ENCODE assay signal across 8 cellular contexts in genomic region chr14:61470954-61471279, GRCh38.
DNase-seq lines count a peak whose midpoint lies in the region; ATAC-seq and TF ChIP-seq lines count a peak whose summit lies in the region.

No MANE protein-coding gene starts in this region.

- no peaks in the 10 kb centered on the region for H3K9me3 Mint-ChIP-seq in activated CD8-positive, alpha-beta T cell treated with anti-CD3 and anti-CD28 coated beads, Interleukin-2, amount 10 ng/mL, durations not matched to agents 7 days and 5 days (ENCODE audit: insufficient read depth)
- H3K9me3 Mint-ChIP-seq in stimulated activated naive B cell treated with anti-CD40 and anti-IgM and Interleukin-4, amounts not matched to agents 10 μg/mL and 1 μg/mL and 100 μg/mL, for 72 hours: no peaks in the 10 kb centered on the region

- TF ChIP-seq POLR2A in IMR-90 (IDR thresholded peaks at IDR 0.05; ENCODE audit: low read depth, low read length): peak; percentile 43; the same call in 1 of the 2 replicates

- POLR2A ChIA-PET in IMR-90 (lab: Charles Lee; ENCODE audit: unreplicated experiment): interaction anchor here (0.6 kb wide), 2 partner anchors 94 to 503 kb away, joined by 3 to 4 read pairs; no protein-coding TSS in a partner anchor
- POLR2A ChIA-PET in activated CD8-positive, alpha-beta T cell treated with anti-CD3 and anti-CD28 coated beads, Interleukin-2, amount 10 ng/mL, durations not matched to agents 7 days and 5 days (lab: Charles Lee): interaction anchor here (1.1 to 2.2 kb wide), 2 partner anchors 10 to 149 kb away, joined by 3 to 10 read pairs; partner anchors contain the start of gene PRKCH

- H3K9me3 ChIP-seq in IMR-90 (ENCODE audit: control insufficient read depth, insufficient read depth, low read length) (no peaks in the 10 kb centered on the region), hepatocyte (ENCODE audit: low read depth) (no peaks in the 10 kb centered on the region)

- H3K27ac Mint-ChIP-seq in activated CD8-positive, alpha-beta T cell treated with anti-CD3 and anti-CD28 coated beads, Interleukin-2, amount 10 ng/mL, durations not matched to agents 7 days and 5 days: peak overlapping the region; percentile 96
- peak overlapping the region; percentile 37 for H3K27ac Mint-ChIP-seq in stimulated activated naive B cell treated with anti-CD40 and anti-IgM and Interleukin-4, amounts not matched to agents 10 μg/mL and 1 μg/mL and 100 μg/mL, for 72 hours

- H4K8ac ChIP-seq in IMR-90 (ENCODE audit: low read depth in 2 of 2, low read length in 2 of 2): peak overlapping the region; percentile 81 to 85

- H2AK9ac ChIP-seq in IMR-90 (replicated peaks; ENCODE audit: low read depth, low read length, poor library complexity): peak overlapping the region; percentile 85

- H3K4me2 ChIP-seq in IMR-90 (ENCODE audit: low read depth, low read length) (peak overlapping the region; percentile 62), hepatocyte (peak overlapping the region; percentile 70)

- H3K4me3 ChIP-seq in IMR-90 (ENCODE audit: insufficient read depth, low read depth, low read length): no peak overlapping the region
- no peak overlapping the region for H3K4me3 ChIP-seq in hepatocyte

- H3K9me1 ChIP-seq in IMR-90 (ENCODE audit: insufficient read depth, low read length): peaks cover 27% of the 10 kb centered on the region

- H3K9ac ChIP-seq in IMR-90 (ENCODE audit: low read depth, low read length): peak overlapping the region; percentile 83

- H3K27me3 ChIP-seq in IMR-90 (ENCODE audit: control insufficient read depth, insufficient read depth, low read length) (no peaks in the 10 kb centered on the region), hepatocyte (no peaks in the 10 kb centered on the region)

- TF ChIP-seq RAD21 in IMR-90 (IDR thresholded peaks at IDR 0.05; ENCODE audit: low read length): no peak

- H4K91ac ChIP-seq in IMR-90 (ENCODE audit: insufficient read depth, low read depth, low read length): peak overlapping the region; percentile 98

- no peak for ATAC-seq in IMR-90 (ENCODE audit: low read depth)
- no peak for ATAC-seq in activated CD8-positive, alpha-beta T cell treated with anti-CD3 and anti-CD28 coated beads, Interleukin-2, amount 10 ng/mL, durations not matched to agents 7 days and 5 days
- ATAC-seq in stimulated activated naive B cell treated with anti-CD40 and anti-IgM and Interleukin-4, amounts not matched to agents 10 μg/mL and 1 μg/mL and 100 μg/mL, for 72 hours (replicated peaks): no peak
- ATAC-seq in GM21528 (IDR thresholded peaks at IDR 0.05; ENCODE audit: low FRiP score, unreplicated experiment): no peak
- no peak for ATAC-seq in HG03159 (IDR thresholded peaks at IDR 0.05; ENCODE audit: unreplicated experiment)
- ATAC-seq in HG03135 (IDR thresholded peaks at IDR 0.05; ENCODE audit: unreplicated experiment): no peak

- peak overlapping the region; percentile 90 for H2BK20ac ChIP-seq in IMR-90 (ENCODE audit: low read depth, low read length)

- H3K27me3 Mint-ChIP-seq in activated CD8-positive, alpha-beta T cell treated with anti-CD3 and anti-CD28 coated beads, Interleukin-2, amount 10 ng/mL, durations not matched to agents 7 days and 5 days (ENCODE audit: low read depth): no peaks in the 10 kb centered on the region
- no peaks in the 10 kb centered on the region for H3K27me3 Mint-ChIP-seq in stimulated activated naive B cell treated with anti-CD40 and anti-IgM and Interleukin-4, amounts not matched to agents 10 μg/mL and 1 μg/mL and 100 μg/mL, for 72 hours

- no peaks in the 10 kb centered on the region for H4K20me1 ChIP-seq in IMR-90 (ENCODE audit: insufficient read depth, low read length)
- no peaks in the 10 kb centered on the region for H4K20me1 ChIP-seq in hepatocyte (ENCODE audit: insufficient read depth, poor library complexity, severe bottlenecking)

- peak overlapping the region; percentile 93 for H3K18ac ChIP-seq in IMR-90 (ENCODE audit: low read depth, low read length)

- peak overlapping the region; percentile 95 for H3K4ac ChIP-seq in IMR-90 (ENCODE audit: low read depth, low read length)

- H3K36me3 ChIP-seq in IMR-90 (ENCODE audit: control insufficient read depth, insufficient read depth, low read length) (no peaks in the 10 kb centered on the region), hepatocyte (replicated peaks; ENCODE audit: insufficient read depth, low read depth) (no peaks in the 10 kb centered on the region)

- H3K4me1 ChIP-seq in IMR-90 (ENCODE audit: control insufficient read depth, insufficient read depth, low read length) (peaks cover 33% of the 10 kb centered on the region), hepatocyte (ENCODE audit: insufficient read depth) (peaks cover 41% of the 10 kb centered on the region)

- H3K79me1 ChIP-seq in IMR-90 (ENCODE audit: low read depth in 1 of 2, low read length in 2 of 2): peaks cover 2 to 25% of the 10 kb centered on the region in 2 experiments; a peak in 3 of 4 replicates

- H3K27ac ChIP-seq in IMR-90 (ENCODE audit: insufficient read depth, low read length) (peak overlapping the region; percentile 96), hepatocyte (peak overlapping the region; percentile 81)

- DNase-seq in IMR-90 (no peak), hepatocyte (ENCODE audit: low spot score) (no peak), SHP77 treated with DMSO at 0.1 percent for 48 hours (lab: John Stamatoyannopoulos, UW) (no peak)
- DNase-seq in activated CD8-positive, alpha-beta T cell treated with anti-CD3 and anti-CD28 coated beads, Interleukin-2, amount 10 ng/mL, durations not matched to agents 7 days and 5 days: no peak
- no peak for DNase-seq in stimulated activated naive B cell treated with anti-CD40 and anti-IgM and Interleukin-4, amounts not matched to agents 10 μg/mL and 1 μg/mL and 100 μg/mL, for 72 hours

- peak overlapping the region; percentile 19; the same call in 1 of the 2 replicates for H3K56ac ChIP-seq in IMR-90 (ENCODE audit: extremely low read depth, insufficient read depth, low read length)

- CTCF ChIA-PET in IMR-90 (lab: Yijun Ruan, JAX): interaction anchor here (0.6 to 1.5 kb wide), 6 partner anchors 16 to 366 kb away, joined by 3 to 5 read pairs (median 3); no protein-coding TSS in a partner anchor
- CTCF ChIA-PET in activated CD8-positive, alpha-beta T cell treated with anti-CD3 and anti-CD28 coated beads, Interleukin-2, amount 10 ng/mL, durations not matched to agents 7 days and 5 days (lab: Charles Lee): interaction anchor here (0.6 to 12.3 kb wide), 13 partner anchors 12 to 366 kb away, joined by 3 to 136 read pairs (median 4); no protein-coding TSS in a partner anchor

- H3K14ac ChIP-seq in IMR-90 (replicated peaks; ENCODE audit: low read depth, low read length): peak overlapping the region; percentile 83

- peak overlapping the region; percentile 88 for H4K5ac ChIP-seq in IMR-90 (ENCODE audit: low read depth, low read length)

- H3K23ac ChIP-seq in IMR-90 (ENCODE audit: low read depth, low read length): peak overlapping the region; percentile 57

- no TSS peak for BruUV-seq in IMR-90 (replicated peaks; lab: Mats Ljungman, UMichigan)

- no peaks in the 10 kb centered on the region for H3K79me2 ChIP-seq in hepatocyte

- dilution Hi-C loops in IMR-90 (cut with HindIII; ENCODE audit: low sequenced_read_pairs, unreplicated experiment): loop anchor here (25.0 kb wide), 1 partner anchor 241 kb away; no protein-coding TSS in a partner anchor

- H2AFZ ChIP-seq in IMR-90 (replicated peaks; ENCODE audit: low read length, poor library complexity): peak overlapping the region; percentile 44
- no peak overlapping the region for H2AFZ ChIP-seq in hepatocyte

- H3K9me2 ChIP-seq in hepatocyte (replicated peaks; ENCODE audit: insufficient read depth): no peaks in the 10 kb centered on the region

- peaks cover 84% of the 10 kb centered on the region for H3K4me1 Mint-ChIP-seq in activated CD8-positive, alpha-beta T cell treated with anti-CD3 and anti-CD28 coated beads, Interleukin-2, amount 10 ng/mL, durations not matched to agents 7 days and 5 days (ENCODE audit: low read depth)
- peaks cover 35 to 56% of the 10 kb centered on the region in 2 donors for H3K4me1 Mint-ChIP-seq in stimulated activated naive B cell treated with anti-CD40 and anti-IgM and Interleukin-4, amounts not matched to agents 10 μg/mL and 1 μg/mL and 100 μg/mL, for 72 hours

- H3K4me3 Mint-ChIP-seq in activated CD8-positive, alpha-beta T cell treated with anti-CD3 and anti-CD28 coated beads, Interleukin-2, amount 10 ng/mL, durations not matched to agents 7 days and 5 days: peak overlapping the region; percentile 79
- H3K4me3 Mint-ChIP-seq in stimulated activated naive B cell treated with anti-CD40 and anti-IgM and Interleukin-4, amounts not matched to agents 10 μg/mL and 1 μg/mL and 100 μg/mL, for 72 hours: peak overlapping the region; percentile 90 to 91

- peaks cover 83% of the 10 kb centered on the region for H3K36me3 Mint-ChIP-seq in activated CD8-positive, alpha-beta T cell treated with anti-CD3 and anti-CD28 coated beads, Interleukin-2, amount 10 ng/mL, durations not matched to agents 7 days and 5 days (ENCODE audit: low read depth)
- no peaks in the 10 kb centered on the region for H3K36me3 Mint-ChIP-seq in stimulated activated naive B cell treated with anti-CD40 and anti-IgM and Interleukin-4, amounts not matched to agents 10 μg/mL and 1 μg/mL and 100 μg/mL, for 72 hours

- in situ Hi-C loops in IMR-90 (cut with MboI; ENCODE audit: low sequenced_read_pairs): loop anchor here (5.0 kb wide), 1 partner anchor 91 kb away; no protein-coding TSS in a partner anchor

- peak overlapping the region; percentile 91 for H2BK5ac ChIP-seq in IMR-90 (ENCODE audit: low read depth, low read length, poor library complexity, severe bottlenecking)

- peak overlapping the region; percentile 96 for H2BK120ac ChIP-seq in IMR-90 (ENCODE audit: low read depth, low read length)

- intact Hi-C loops in IMR-90 (cut with micrococcal nuclease): loop anchor here (5.0 kb wide), 1 partner anchor 181 kb away; no protein-coding TSS in a partner anchor

- WGBS in IMR-90 (ENCODE audit: extremely low coverage in 2 of 2, insufficient read length in 1 of 2), 2 experiments: no CpG with 5 or more reads among the region's 2 CpGs
- WGBS in hepatocyte (ENCODE audit: low lambda C conversion rate, missing lambda C conversion rate): 40% methylated on average over 2 of the region's 2 CpGs

- H2BK15ac ChIP-seq in IMR-90 (ENCODE audit: low read depth, low read length): peak overlapping the region; percentile 97

- H2AK5ac ChIP-seq in IMR-90 (ENCODE audit: low read depth, low read length): peak overlapping the region; percentile 96

- TF ChIP-seq CTCF in IMR-90 (conservative IDR thresholded peaks at IDR 0.05; ENCODE audit: low read depth, low read length): no peak
- TF ChIP-seq CTCF in hepatocyte (IDR thresholded peaks at IDR 0.05; ENCODE audit: poor library complexity): no peak

TF ChIP-seq in IMR-90, 13 proteins besides CTCF, POLR2A, EP300 and RAD21 (continues in another document):
- TF ChIP-seq MAZ (IDR thresholded peaks at IDR 0.05; ENCODE audit: borderline replicate concordance, low read depth, low read length) (no peak), SMC3 (IDR thresholded peaks at IDR 0.05; ENCODE audit: low read depth, low read length) (no peak), RFX5 (IDR thresholded peaks at IDR 0.05; ENCODE audit: low read depth, low read length) (no peak), CHD1 (IDR thresholded peaks at IDR 0.05; ENCODE audit: low read depth, low read length) (no peak), CEBPB (IDR thresholded peaks at IDR 0.05; ENCODE audit: low read depth, low read length) (no peak), FOS (IDR thresholded peaks at IDR 0.05; ENCODE audit: low read depth, low read length) (no peak)
